11 cellular contexts compared by ENCODE assay signal in genomic region chr12:92107621-92108131, GRCh38. TPM values are rescaled to one million over a fixed set of nuclear protein-coding genes. Genes with fewer than 3 reads are reported as not detected.
DNase-seq lines count a peak whose midpoint lies in the region; ATAC-seq and TF ChIP-seq lines count a peak whose summit lies in the region.
"Had no signal": no experiment of that assay in that cellular context is flagged by ENCODE, and none has a peak within 500 bp of the region (broad histone marks: within the 10 kb centered on the region; RNA-seq: fewer than 3 reads in every experiment).

No MANE protein-coding gene starts in this region.

- H3K18ac ChIP-seq in mesendoderm (ENCODE audit: low read length), result no peak overlapping the region

- H2BK15ac ChIP-seq in mesendoderm (replicated peaks; ENCODE audit: low read depth), result no peak overlapping the region

- H3K56ac ChIP-seq in mesendoderm (ENCODE audit: low read length), result peak overlapping the region; percentile 58

- H3K27me3 ChIP-seq in mesendoderm (ENCODE audit: insufficient read depth, low read length, poor library complexity), result no peaks in the 10 kb centered on the region

- no peak overlapping the region for H3K4me2 ChIP-seq in mesendoderm (ENCODE audit: low read length)

- no peak overlapping the region for H2AK5ac ChIP-seq in mesendoderm (ENCODE audit: low read length)

- H3K9me3 ChIP-seq in mucosa of descending colon, result no peaks in the 10 kb centered on the region

- H3K4me1 ChIP-seq in mesendoderm (ENCODE audit: control insufficient read depth, low read depth, low read length) (peaks cover 10% of the 10 kb centered on the region), mucosa of descending colon (ENCODE audit: low read depth) (no peaks in the 10 kb centered on the region)

- no CpG with 5 or more reads among the region's 7 CpGs for WGBS in mesendoderm (ENCODE audit: extremely low coverage, insufficient coverage, low lambda C conversion rate)

- H3K4me3 ChIP-seq in mesendoderm (ENCODE audit: low read length), result no peak overlapping the region
- H3K4me3 ChIP-seq in mucosa of descending colon, result no peak overlapping the region

- H3K27ac ChIP-seq in mesendoderm (ENCODE audit: low read depth, low read length), result peak overlapping the region; percentile 45

- H4K8ac ChIP-seq in mesendoderm (ENCODE audit: low read depth, low read length), result no peak overlapping the region

- intact Hi-C loops in mucosa of descending colon (cut with DNase I, micrococcal nuclease), result no loop called here

- H4K5ac ChIP-seq in mesendoderm (ENCODE audit: low read length), result no peak overlapping the region

- peak overlapping the region; percentile 24 for H3K9ac ChIP-seq in mesendoderm (ENCODE audit: low read length)

- no peaks in the 10 kb centered on the region for H3K79me1 ChIP-seq in mesendoderm (ENCODE audit: low read length)

- TF ChIP-seq CTCF in mucosa of descending colon (IDR thresholded peaks at IDR 0.05), result no peak

- peak overlapping the region; percentile 50 for H2BK5ac ChIP-seq in mesendoderm (ENCODE audit: low read length)

- no peaks in the 10 kb centered on the region for H3K79me2 ChIP-seq in mesendoderm (ENCODE audit: control insufficient read depth, insufficient read depth, low read length)

- no peak overlapping the region for H3K4ac ChIP-seq in mesendoderm (ENCODE audit: low read depth, low read length)

- no peaks in the 10 kb centered on the region for H3K36me3 ChIP-seq in mesendoderm (ENCODE audit: control insufficient read depth, insufficient read depth, low read length)
- no peaks in the 10 kb centered on the region for H3K36me3 ChIP-seq in mucosa of descending colon (ENCODE audit: low read depth)

- H2BK120ac ChIP-seq in mesendoderm (ENCODE audit: low read depth, low read length), result no peak overlapping the region

- H3K23ac ChIP-seq in mesendoderm (ENCODE audit: low read length), result no peak overlapping the region

- ATAC-seq in mucosa of descending colon (no peak), HG03432 (IDR thresholded peaks at IDR 0.05; ENCODE audit: unreplicated experiment) (no peak)

- DNase-seq in COR-L47 (lab: John Stamatoyannopoulos, UW) (peak; percentile 26), M059J (ENCODE audit: low read depth) (peak; percentile 23), SK-N-DZ (ENCODE audit: low spot score) (peak; percentile 8), mesendoderm (peak; percentile 42), mucosa of descending colon (no peak), AML-193 (lab: John Stamatoyannopoulos, UW) (no peak), SW 1271 (lab: John Stamatoyannopoulos, UW) (no peak)
- DNase-seq: activated B cell treated with CpG ODN at 0.5 μM for 24 hours; activated naive CD4-positive, alpha-beta T cell; H7 had no signal

RNA-seq across cellular contexts. Expression of gene BTG1, which starts 38.0 kb away (rescaled TPM):
- 10.2 and 14.4 TPM in 2 replicates for total RNA-seq in M059J (2014; rRNA removed; shearing (Covaris generic))
- polyA plus RNA-seq in SK-N-DZ (2014; cell fraction: cytosol; rRNA removed), result 7.6 and 11.3 TPM in 2 replicates
- polyA plus RNA-seq in SK-N-DZ (2014; cell fraction: nucleus; rRNA removed), result 8.0 and 12.6 TPM in 2 replicates
- 9.7 TPM for polyA plus RNA-seq in mesendoderm (2013, experiment 1 of 2)
- polyA plus RNA-seq in mesendoderm (2013, experiment 2 of 2), result 10.6 TPM
- 100 to 1,000 TPM; 124 to 176 (median 147) TPM for total RNA-seq in mucosa of descending colon

Comparison
In these comparisons a context has a peak if more than half of its experiments do, and no peak if none do; other contexts are left out.
1. DNase-seq: peak in COR-L47 (single experiment), M059J (single experiment), SK-N-DZ (single experiment) and mesendoderm (single experiment); none in mucosa of descending colon (0 of 3), AML-193 (0 of 2) and SW 1271 (0 of 2).